ENCODE assay signal across 22 cellular contexts in the genomic region with DNA sequence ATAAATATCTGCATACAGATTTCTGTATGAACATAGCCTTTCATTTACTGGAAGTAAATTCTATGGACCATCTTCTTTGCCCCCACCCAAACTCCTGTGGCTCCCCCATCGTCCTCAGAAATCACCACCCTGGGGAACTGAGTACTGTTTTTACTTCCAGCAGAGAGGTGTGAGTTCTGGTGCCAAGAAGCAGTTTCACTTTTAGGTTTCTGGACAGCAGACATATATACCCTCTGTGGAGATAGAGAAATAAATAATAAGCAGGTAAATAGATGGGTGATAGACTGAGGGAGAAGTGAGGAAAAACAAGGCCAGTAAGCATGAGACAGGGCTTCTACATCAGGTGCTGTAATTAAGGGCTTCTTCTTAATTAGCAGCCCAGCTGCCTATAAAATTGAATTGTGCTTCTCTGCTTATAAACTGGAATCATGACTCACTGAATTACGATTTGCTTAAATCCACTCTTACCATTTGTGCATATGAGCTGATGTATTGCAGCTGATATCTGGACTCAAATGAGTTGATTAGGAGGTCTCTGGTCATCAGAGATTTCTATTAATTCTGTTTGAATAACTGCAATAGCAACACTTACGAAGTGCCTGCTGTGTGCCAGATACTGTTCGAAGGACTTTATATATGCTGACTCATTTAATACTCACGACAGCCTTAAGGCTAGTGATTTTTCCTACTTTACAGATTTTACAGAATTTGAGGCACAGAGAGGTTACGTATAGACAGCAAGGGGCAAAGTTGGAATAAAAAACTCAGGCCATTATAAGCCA.
DNase-seq lines count a peak whose midpoint lies in the region; ATAC-seq, FAIRE-seq and TF ChIP-seq lines count a peak whose summit lies in the region.
"Had no signal": no experiment of that assay in that cellular context is flagged by ENCODE, and none has a peak within 500 bp of the region (broad histone marks: within the 10 kb centered on the region; RNA-seq: fewer than 3 reads in every experiment).

No MANE protein-coding gene starts in this region.

- H3K27ac ChIP-seq in AG04450 (ENCODE audit: low read depth, low read length) (peak overlapping the region; percentile 25), astrocyte (ENCODE audit: low read depth, low read length) (no peak overlapping the region), mesendoderm (ENCODE audit: low read depth, low read length) (no peak overlapping the region)
- H3K27ac ChIP-seq: neutrophil had no signal

- H3K4me2 ChIP-seq in astrocyte (ENCODE audit: low read length) (peak overlapping the region; percentile 47), mesendoderm (ENCODE audit: low read length) (no peak overlapping the region)

- no peaks in the 10 kb centered on the region for H4K20me1 ChIP-seq in astrocyte (ENCODE audit: insufficient read depth, low read length)

- H3K4me1 Mint-ChIP-seq in astrocyte (ENCODE audit: low read depth, unreplicated experiment) = peaks cover 19% of the 10 kb centered on the region
- H3K4me1 Mint-ChIP-seq in activated CD4-positive, alpha-beta T cell treated with anti-CD3 and anti-CD28 coated beads for 36 hours = no peaks in the 10 kb centered on the region
- H3K4me1 Mint-ChIP-seq: CD8-positive, alpha-beta memory T cell; T-cell had no signal

- intact Hi-C loops in activated CD4-positive, alpha-beta T cell treated with anti-CD3 and anti-CD28 coated beads for 36 hours (cut with DNase I, micrococcal nuclease) = no loop called here

- no peak overlapping the region for H2AFZ ChIP-seq in astrocyte (ENCODE audit: low read depth, low read length)

- no peak overlapping the region for H3K23ac ChIP-seq in mesendoderm (ENCODE audit: low read length)

- H3K9ac ChIP-seq in astrocyte (ENCODE audit: low read length) (no peak overlapping the region), mesendoderm (ENCODE audit: low read length) (no peak overlapping the region)

- H3K79me2 ChIP-seq in astrocyte (ENCODE audit: insufficient read depth, low read length) (no peaks in the 10 kb centered on the region), mesendoderm (ENCODE audit: control insufficient read depth, insufficient read depth, low read length) (no peaks in the 10 kb centered on the region)

- H2BK15ac ChIP-seq in mesendoderm (replicated peaks; ENCODE audit: low read depth) = no peak overlapping the region

- H3K4ac ChIP-seq in mesendoderm (ENCODE audit: low read depth, low read length) = no peak overlapping the region

- no peak overlapping the region for H4K5ac ChIP-seq in mesendoderm (ENCODE audit: low read length)

- H3K79me1 ChIP-seq in mesendoderm (ENCODE audit: low read length) = no peaks in the 10 kb centered on the region

- no peak overlapping the region for H2AK5ac ChIP-seq in mesendoderm (ENCODE audit: low read length)

- TF ChIP-seq CTCF in AG04450 (IDR thresholded peaks at IDR 0.05; ENCODE audit: low read depth, low read length) (no peak), astrocyte (IDR thresholded peaks at IDR 0.05; ENCODE audit: insufficient read depth, low read depth, low read length) (no peak)

- no peak overlapping the region for H2BK5ac ChIP-seq in mesendoderm (ENCODE audit: low read length)

- H3K4me1 ChIP-seq in astrocyte (ENCODE audit: insufficient read depth, low read length) (peaks cover 8% of the 10 kb centered on the region), mesendoderm (ENCODE audit: control insufficient read depth, low read depth, low read length) (no peaks in the 10 kb centered on the region)

- H3K18ac ChIP-seq in mesendoderm (ENCODE audit: low read length) = no peak overlapping the region

- H3K56ac ChIP-seq in mesendoderm (ENCODE audit: low read length) = no peak overlapping the region

- peaks cover 3% of the 10 kb centered on the region; the same call in 1 of the 2 replicates for H3K9me3 ChIP-seq in AG04450 (ENCODE audit: control insufficient read depth, insufficient read depth, low read length)
- no peaks in the 10 kb centered on the region for H3K9me3 ChIP-seq in astrocyte (ENCODE audit: insufficient read depth, low read depth, low read length)
- H3K9me3 ChIP-seq: body of pancreas, neutrophil had no signal

- H3K27me3 Mint-ChIP-seq in astrocyte (ENCODE audit: low read depth, unreplicated experiment) = no peaks in the 10 kb centered on the region
- H3K27me3 Mint-ChIP-seq in activated CD4-positive, alpha-beta T cell treated with anti-CD3 and anti-CD28 coated beads for 36 hours = peaks cover 9% of the 10 kb centered on the region

- H3K9me3 Mint-ChIP-seq in astrocyte (ENCODE audit: unreplicated experiment) = no peaks in the 10 kb centered on the region
- H3K9me3 Mint-ChIP-seq in activated CD4-positive, alpha-beta T cell treated with anti-CD3 and anti-CD28 coated beads for 36 hours (ENCODE audit: low read depth) = no peaks in the 10 kb centered on the region
- H3K9me3 Mint-ChIP-seq: activated CD4-positive, alpha-beta memory T cell treated with anti-CD3 and anti-CD28 coated beads for 36 hours; CD8-positive, alpha-beta memory T cell; T-cell; type B pancreatic cell had no signal

- no peak for DNase-seq in AG04450 (ENCODE audit: low read depth, low spot score)
- DNase-seq in M059J (ENCODE audit: low read depth) = peak; percentile 36
- peak; percentile 54 for DNase-seq in astrocyte (ENCODE audit: low read depth)
- peak; percentile 10 for DNase-seq in iris pigment epithelial cell (ENCODE audit: low read depth)
- DNase-seq in mesendoderm = no peak
- no peak for DNase-seq in hepatic stellate cell (ENCODE audit: low spot score)
- no peak for DNase-seq in activated CD4-positive, alpha-beta T cell treated with anti-CD3 and anti-CD28 coated beads for 36 hours
- DNase-seq: activated CD4-positive, alpha-beta memory T cell treated with anti-CD3 and anti-CD28 coated beads for 36 hours; activated naive CD4-positive, alpha-beta T cell treated with anti-CD3 and anti-CD28 coated beads, Interleukin-2, amount 50 U/mL, for 16 hours; activated T-cell treated with anti-CD3 and anti-CD28 coated beads, Interleukin-2, amount 50 U/mL, for 1 hour; body of pancreas; CD8-positive, alpha-beta memory T cell; cortex of kidney; NCI-H187; NCI-H345; Right ventricle myocardium superior; stimulated activated naive CD4-positive, alpha-beta T cell treated with Interleukin-2 at 50 U/mL for 16 hours; T-cell had no signal

- H3K36me3 Mint-ChIP-seq in astrocyte (ENCODE audit: low read depth, unreplicated experiment) = no peaks in the 10 kb centered on the region
- H3K36me3 Mint-ChIP-seq in activated CD4-positive, alpha-beta T cell treated with anti-CD3 and anti-CD28 coated beads for 36 hours (ENCODE audit: low read depth) = no peaks in the 10 kb centered on the region
- H3K36me3 Mint-ChIP-seq: activated CD4-positive, alpha-beta memory T cell treated with anti-CD3 and anti-CD28 coated beads for 36 hours; CD8-positive, alpha-beta memory T cell; T-cell; type B pancreatic cell had no signal

- POLR2A ChIA-PET in AG04450 (lab: Yijun Ruan, JAX) = no interaction called here
- POLR2A ChIA-PET in activated CD4-positive, alpha-beta T cell treated with anti-CD3 and anti-CD28 coated beads for 36 hours (lab: Charles Lee) = no interaction called here

- no peak overlapping the region for H3K4me3 Mint-ChIP-seq in astrocyte (ENCODE audit: unreplicated experiment)
- no peak overlapping the region for H3K4me3 Mint-ChIP-seq in activated CD4-positive, alpha-beta T cell treated with anti-CD3 and anti-CD28 coated beads for 36 hours
- H3K4me3 Mint-ChIP-seq: activated CD4-positive, alpha-beta memory T cell treated with anti-CD3 and anti-CD28 coated beads for 36 hours; CD8-positive, alpha-beta memory T cell; T-cell; type B pancreatic cell had no signal

- H4K8ac ChIP-seq in mesendoderm (ENCODE audit: low read depth, low read length) = no peak overlapping the region

- H3K27ac Mint-ChIP-seq in astrocyte (ENCODE audit: unreplicated experiment) = no peak overlapping the region
- no peak overlapping the region for H3K27ac Mint-ChIP-seq in activated CD4-positive, alpha-beta T cell treated with anti-CD3 and anti-CD28 coated beads for 36 hours
- H3K27ac Mint-ChIP-seq: activated CD4-positive, alpha-beta memory T cell treated with anti-CD3 and anti-CD28 coated beads for 36 hours; CD8-positive, alpha-beta memory T cell; T-cell; type B pancreatic cell had no signal

- H3K36me3 ChIP-seq in astrocyte (ENCODE audit: insufficient read depth, low read length) (no peaks in the 10 kb centered on the region), mesendoderm (ENCODE audit: control insufficient read depth, insufficient read depth, low read length) (no peaks in the 10 kb centered on the region)
- H3K36me3 ChIP-seq: neutrophil had no signal

- no peak overlapping the region for H3K4me3 ChIP-seq in AG04450 (ENCODE audit: low read depth, low read length)
- H3K4me3 ChIP-seq in astrocyte (ENCODE audit: insufficient read depth, low read depth, low read length) = no peak overlapping the region
- H3K4me3 ChIP-seq in mesendoderm (ENCODE audit: low read length) = no peak overlapping the region
- H3K4me3 ChIP-seq: body of pancreas had no signal

- no CpG with 5 or more reads among the region's 6 CpGs for WGBS in mesendoderm (ENCODE audit: extremely low coverage, insufficient coverage, low lambda C conversion rate)

- H3K27me3 ChIP-seq in AG04450 (ENCODE audit: control insufficient read depth, insufficient read depth, low read length) (no peaks in the 10 kb centered on the region), astrocyte (ENCODE audit: insufficient read depth, low read length) (peaks cover 7% of the 10 kb centered on the region), mesendoderm (ENCODE audit: insufficient read depth, low read length, poor library complexity) (no peaks in the 10 kb centered on the region)
- H3K27me3 ChIP-seq: body of pancreas had no signal

- FAIRE-seq in astrocyte (lab: Jason Lieb, UNC) = no peak

- no peak for ATAC-seq in HG03039 (IDR thresholded peaks at IDR 0.05; ENCODE audit: unreplicated experiment)
- no peak for ATAC-seq in activated CD4-positive, alpha-beta T cell treated with anti-CD3 and anti-CD28 coated beads for 36 hours
- ATAC-seq: body of pancreas, HCT116, T-cell had no signal

- H2BK120ac ChIP-seq in mesendoderm (ENCODE audit: low read depth, low read length) = no peak overlapping the region

- CTCF ChIA-PET in AG04450 (lab: Charles Lee) = no interaction called here
- CTCF ChIA-PET in activated CD4-positive, alpha-beta T cell treated with anti-CD3 and anti-CD28 coated beads for 36 hours (lab: Charles Lee) = no interaction called here

Comparison
In these comparisons a context has a peak if more than half of its experiments do, and no peak if none do; other contexts are left out.
1. DNase-seq: peak in M059J (single experiment), astrocyte (single experiment) and iris pigment epithelial cell (single experiment); none in AG04450 (single experiment), mesendoderm (single experiment), hepatic stellate cell (single experiment) and activated CD4-positive, alpha-beta T cell treated with anti-CD3 and anti-CD28 coated beads for 36 hours (single experiment).